8 cellular contexts compared by ENCODE assay signal in genomic region chr21:43659136-43660000, GRCh38. TPM values are rescaled to one million over a fixed set of nuclear protein-coding genes. Genes with fewer than 3 reads are reported as not detected.
DNase-seq lines count a peak whose midpoint lies in the region; ATAC-seq and TF ChIP-seq lines count a peak whose summit lies in the region.

Gene HSF2BP, minus strand, starts transcription at chr21:43659488. Its CDS starts 1,392 bp downstream, at chr21:43658096.
Gene RRP1B, plus strand, starts transcription at chr21:43659560. Its CDS starts 105 bp downstream, at chr21:43659665.

- H3K27me3 Mint-ChIP-seq in activated T-helper 2 cell treated with anti-CD3 and anti-CD28 coated beads, Interferon-gamma antibody, Interleukin-2, Interleukin-4, amounts not matched to agents 10 μg/mL and 5 μg/mL and 100 μg/mL, durations not matched to agents 14 hours and 24 hours and 36 hours (ENCODE audit: low read depth) = no peaks in the 10 kb centered on the region
- no peaks in the 10 kb centered on the region for H3K27me3 Mint-ChIP-seq in natural killer cell treated with Interleukin-12 subunit alpha and Interleukin-12 subunit beta and Interleukin-15 and Interleukin-18, amount 100 ng/mL, for 72 hours
- H3K27me3 Mint-ChIP-seq in stimulated activated naive B cell treated with anti-CD40 and anti-IgM and Interleukin-4, amounts not matched to agents 10 μg/mL and 1 μg/mL and 100 μg/mL, for 72 hours = no peaks in the 10 kb centered on the region

- no peak for TF ChIP-seq CTCF in fibroblast of the aortic adventitia (IDR thresholded peaks at IDR 0.05; ENCODE audit: insufficient read depth, low read length)

- H3K4me3 Mint-ChIP-seq in activated T-helper 2 cell treated with anti-CD3 and anti-CD28 coated beads, Interferon-gamma antibody, Interleukin-2, Interleukin-4, amounts not matched to agents 10 μg/mL and 5 μg/mL and 100 μg/mL, durations not matched to agents 14 hours and 24 hours and 36 hours (ENCODE audit: low read depth) = peak within 1 kb of the TSS; percentile 96
- H3K4me3 Mint-ChIP-seq in natural killer cell treated with Interleukin-12 subunit alpha and Interleukin-12 subunit beta and Interleukin-15 and Interleukin-18, amount 100 ng/mL, for 72 hours = peak within 1 kb of the TSS; percentile 95
- peak within 1 kb of the TSS; percentile 89 to 95 for H3K4me3 Mint-ChIP-seq in stimulated activated naive B cell treated with anti-CD40 and anti-IgM and Interleukin-4, amounts not matched to agents 10 μg/mL and 1 μg/mL and 100 μg/mL, for 72 hours

- H3K9me3 Mint-ChIP-seq in activated T-helper 2 cell treated with anti-CD3 and anti-CD28 coated beads, Interferon-gamma antibody, Interleukin-2, Interleukin-4, amounts not matched to agents 10 μg/mL and 5 μg/mL and 100 μg/mL, durations not matched to agents 14 hours and 24 hours and 36 hours = no peaks in the 10 kb centered on the region
- H3K9me3 Mint-ChIP-seq in natural killer cell treated with Interleukin-12 subunit alpha and Interleukin-12 subunit beta and Interleukin-15 and Interleukin-18, amount 100 ng/mL, for 72 hours = no peaks in the 10 kb centered on the region
- H3K9me3 Mint-ChIP-seq in stimulated activated naive B cell treated with anti-CD40 and anti-IgM and Interleukin-4, amounts not matched to agents 10 μg/mL and 1 μg/mL and 100 μg/mL, for 72 hours = no peaks in the 10 kb centered on the region

- DNase-seq in DMS114 treated with DMSO at 0.1 percent for 48 hours (lab: John Stamatoyannopoulos, UW; ENCODE audit: unreplicated experiment) (peak; percentile 47), RPMI8226 (peak; percentile 94), fibroblast of the aortic adventitia (ENCODE audit: low read depth) (peak; percentile 74)
- DNase-seq in activated T-helper 2 cell treated with anti-CD3 and anti-CD28 coated beads, Interferon-gamma antibody, Interleukin-2, Interleukin-4, amounts not matched to agents 10 μg/mL and 5 μg/mL and 100 μg/mL, durations not matched to agents 14 hours and 24 hours and 36 hours (ENCODE audit: low spot score) = peak; percentile 78
- DNase-seq in natural killer cell treated with Interleukin-12 subunit alpha and Interleukin-12 subunit beta and Interleukin-15 and Interleukin-18, amount 100 ng/mL, for 72 hours (ENCODE audit: low spot score) = peak; percentile 88
- peak; percentile 76 for DNase-seq in stimulated activated naive B cell treated with anti-CD40 and anti-IgM and Interleukin-4, amounts not matched to agents 10 μg/mL and 1 μg/mL and 100 μg/mL, for 72 hours

- H3K9me3 ChIP-seq in KOPT-K1 (ENCODE audit: insufficient read depth, low read length, poor library complexity, severe bottlenecking) = no peaks in the 10 kb centered on the region

- H3K36me3 ChIP-seq in KOPT-K1 (ENCODE audit: insufficient read depth, low read length) = peaks cover 29% of the 10 kb centered on the region

- peak within 1 kb of the TSS; percentile 90 for H3K27ac Mint-ChIP-seq in activated T-helper 2 cell treated with anti-CD3 and anti-CD28 coated beads, Interferon-gamma antibody, Interleukin-2, Interleukin-4, amounts not matched to agents 10 μg/mL and 5 μg/mL and 100 μg/mL, durations not matched to agents 14 hours and 24 hours and 36 hours
- peak within 1 kb of the TSS; percentile 86 to 92 for H3K27ac Mint-ChIP-seq in natural killer cell treated with Interleukin-12 subunit alpha and Interleukin-12 subunit beta and Interleukin-15 and Interleukin-18, amount 100 ng/mL, for 72 hours
- H3K27ac Mint-ChIP-seq in stimulated activated naive B cell treated with anti-CD40 and anti-IgM and Interleukin-4, amounts not matched to agents 10 μg/mL and 1 μg/mL and 100 μg/mL, for 72 hours = peak within 1 kb of the TSS; percentile 97

- H3K4me3 ChIP-seq in fibroblast of the aortic adventitia (ENCODE audit: low read depth, low read length) = peak within 1 kb of the TSS; percentile 83

- peaks cover 42% of the 10 kb centered on the region for H3K4me1 Mint-ChIP-seq in activated T-helper 2 cell treated with anti-CD3 and anti-CD28 coated beads, Interferon-gamma antibody, Interleukin-2, Interleukin-4, amounts not matched to agents 10 μg/mL and 5 μg/mL and 100 μg/mL, durations not matched to agents 14 hours and 24 hours and 36 hours (ENCODE audit: low read depth)
- peaks cover 28 to 33% of the 10 kb centered on the region in 2 donors for H3K4me1 Mint-ChIP-seq in natural killer cell treated with Interleukin-12 subunit alpha and Interleukin-12 subunit beta and Interleukin-15 and Interleukin-18, amount 100 ng/mL, for 72 hours (ENCODE audit: low read depth in 2 of 2)
- H3K4me1 Mint-ChIP-seq in stimulated activated naive B cell treated with anti-CD40 and anti-IgM and Interleukin-4, amounts not matched to agents 10 μg/mL and 1 μg/mL and 100 μg/mL, for 72 hours = peaks cover 23 to 44% of the 10 kb centered on the region in 2 donors

- peak within 1 kb of the TSS; percentile 81 for H3K27ac ChIP-seq in KOPT-K1 (ENCODE audit: low read depth, low read length, poor library complexity, severe bottlenecking)

- intact Hi-C loops in activated T-helper 2 cell treated with anti-CD3 and anti-CD28 coated beads, Interferon-gamma antibody, Interleukin-2, Interleukin-4, amounts not matched to agents 10 μg/mL and 5 μg/mL and 100 μg/mL, durations not matched to agents 14 hours and 24 hours and 36 hours (cut with micrococcal nuclease) = loop anchor here (10.0 kb wide), 1 partner anchor 685 kb away; the partner anchor contains the start of gene PKNOX1

- H3K36me3 Mint-ChIP-seq in activated T-helper 2 cell treated with anti-CD3 and anti-CD28 coated beads, Interferon-gamma antibody, Interleukin-2, Interleukin-4, amounts not matched to agents 10 μg/mL and 5 μg/mL and 100 μg/mL, durations not matched to agents 14 hours and 24 hours and 36 hours (ENCODE audit: low read depth) = peaks cover 41% of the 10 kb centered on the region
- peaks cover 5% of the 10 kb centered on the region for H3K36me3 Mint-ChIP-seq in natural killer cell treated with Interleukin-12 subunit alpha and Interleukin-12 subunit beta and Interleukin-15 and Interleukin-18, amount 100 ng/mL, for 72 hours
- H3K36me3 Mint-ChIP-seq in stimulated activated naive B cell treated with anti-CD40 and anti-IgM and Interleukin-4, amounts not matched to agents 10 μg/mL and 1 μg/mL and 100 μg/mL, for 72 hours = peaks cover 12 to 16% of the 10 kb centered on the region in 2 donors

- ATAC-seq in GM21529 (IDR thresholded peaks at IDR 0.05; ENCODE audit: unreplicated experiment) = peak; percentile 71
- peak; percentile 95 to 97 for ATAC-seq in natural killer cell treated with Interleukin-12 subunit alpha and Interleukin-12 subunit beta and Interleukin-15 and Interleukin-18, amount 100 ng/mL, for 72 hours
- peak; percentile 94 for ATAC-seq in stimulated activated naive B cell treated with anti-CD40 and anti-IgM and Interleukin-4, amounts not matched to agents 10 μg/mL and 1 μg/mL and 100 μg/mL, for 72 hours (replicated peaks)

RNA-seq across cellular contexts. Expression of gene HSF2BP, which starts in this region (rescaled TPM):
- 0.97 and 1.1 TPM in 2 replicates for total RNA-seq in activated T-helper 2 cell treated with anti-CD3 and anti-CD28 coated beads, Interferon-gamma antibody, Interleukin-2, Interleukin-4, amounts not matched to agents 10 μg/mL and 5 μg/mL and 100 μg/mL, durations not matched to agents 14 hours and 24 hours and 36 hours
- total RNA-seq in fibroblast of the aortic adventitia (ENCODE audit: low replicate concordance) = 2.3 and 7.3 TPM in 2 replicates
- total RNA-seq in natural killer cell treated with Interleukin-12 subunit alpha and Interleukin-12 subunit beta and Interleukin-15 and Interleukin-18, amount 100 ng/mL, for 72 hours = 1 to 10 TPM in 1 of 2 donors, under 1 TPM in 1; 0.29 to 1.2 TPM

RNA-seq across cellular contexts. Expression of gene RRP1B, which starts in this region (rescaled TPM):
- 63.5 and 66.2 TPM in 2 replicates for total RNA-seq in activated T-helper 2 cell treated with anti-CD3 and anti-CD28 coated beads, Interferon-gamma antibody, Interleukin-2, Interleukin-4, amounts not matched to agents 10 μg/mL and 5 μg/mL and 100 μg/mL, durations not matched to agents 14 hours and 24 hours and 36 hours
- 24.2 and 40.4 TPM in 2 replicates for total RNA-seq in fibroblast of the aortic adventitia (ENCODE audit: low replicate concordance)
- 10 to 100 TPM; 38.3 to 81.8 TPM for total RNA-seq in natural killer cell treated with Interleukin-12 subunit alpha and Interleukin-12 subunit beta and Interleukin-15 and Interleukin-18, amount 100 ng/mL, for 72 hours

Comparison
In these comparisons a context has a peak if more than half of its experiments do, and no peak if none do; other contexts are left out.
1. Peak in every context shown above with its lines: DNase-seq, ATAC-seq, H3K4me3 ChIP-seq and H3K27ac ChIP-seq.